8 cellular contexts compared by ENCODE assay signal in genomic region chr6:89944826-89945407, GRCh38. TPM values are rescaled to one million over a fixed set of nuclear protein-coding genes. Genes with fewer than 3 reads are reported as not detected.
DNase-seq lines count a peak whose midpoint lies in the region; FAIRE-seq and TF ChIP-seq lines count a peak whose summit lies in the region.
"Had no signal": no experiment of that assay in that cellular context is flagged by ENCODE, and none has a peak within 500 bp of the region (broad histone marks: within the 10 kb centered on the region; RNA-seq: fewer than 3 reads in every experiment).

No MANE protein-coding gene starts in this region.

- H3K4ac ChIP-seq in neuronal stem cell (ENCODE audit: low read length), result no peak overlapping the region

- peaks cover 0 to 6% of the 10 kb centered on the region in 2 donors for H3K9me3 ChIP-seq in neuronal stem cell (replicated peaks in 1 of 2; ENCODE audit: control insufficient read depth in 2 of 2, insufficient read depth in 1 of 2, low read depth in 1 of 2, low read length in 2 of 2)

- peaks cover 0 to 2% of the 10 kb centered on the region in 2 donors for H3K4me1 ChIP-seq in neuronal stem cell (ENCODE audit: control insufficient read depth in 2 of 2, insufficient read depth in 1 of 2, low read depth in 1 of 2, low read length in 2 of 2)

- DNase-seq in GM06990 (ENCODE audit: extremely low read depth, insufficient read length), result no peak
- no peak for DNase-seq in astrocyte of the cerebellum (ENCODE audit: low read depth)
- no peak for DNase-seq in urothelium cell line (ENCODE audit: low spot score)
- no peak for DNase-seq in NCI-H1930 (lab: John Stamatoyannopoulos, UW)
- DNase-seq in neuronal stem cell (ENCODE audit: low spot score), result no peak

- no peaks in the 10 kb centered on the region for H3K27me3 Mint-ChIP-seq in nephron (ENCODE audit: low read depth)

- H3K36me3 Mint-ChIP-seq in nephron (ENCODE audit: low read depth), result peaks cover 18% of the 10 kb centered on the region

- H2BK120ac ChIP-seq in neuronal stem cell (ENCODE audit: low read depth, low read length), result no peak overlapping the region

- H3K9ac ChIP-seq in neuronal stem cell (ENCODE audit: low read depth, low read length, poor library complexity), result no peak overlapping the region

- no peak overlapping the region for H3K23ac ChIP-seq in neuronal stem cell (ENCODE audit: low read depth, low read length, poor library complexity)

- no peak overlapping the region for H3K18ac ChIP-seq in neuronal stem cell (ENCODE audit: low read length)

- no peak overlapping the region for H3K4me3 Mint-ChIP-seq in nephron

- in situ Hi-C loops in astrocyte of the cerebellum (cut with HindIII; ENCODE audit: low sequenced_read_pairs), result no loop called here

- H2BK5ac ChIP-seq in neuronal stem cell (ENCODE audit: low read length), result no peak overlapping the region

- H3K14ac ChIP-seq in neuronal stem cell (ENCODE audit: low read length), result no peak overlapping the region

- H3K4me2 ChIP-seq in neuronal stem cell (ENCODE audit: insufficient read depth, low read length, poor library complexity, severe bottlenecking), result no peak overlapping the region

- no peak overlapping the region for H3K27ac Mint-ChIP-seq in nephron

- H3K4me3 ChIP-seq in GM06990 (replicated peaks; ENCODE audit: low read depth, low read length), result no peak overlapping the region
- H3K4me3 ChIP-seq in astrocyte of the cerebellum (ENCODE audit: low read depth, low read length), result no peak overlapping the region
- H3K4me3 ChIP-seq in neuronal stem cell (ENCODE audit: low read length in 2 of 2), result no peak overlapping the region

- WGBS in neuronal stem cell (ENCODE audit: extremely low coverage in 2 of 2, insufficient read length in 2 of 2, insufficient replicate concordance in 1 of 2), 2 donors, result no CpG with 5 or more reads among the region's 1 CpG

- no peak overlapping the region for H3K27ac ChIP-seq in neuronal stem cell (replicated peaks; ENCODE audit: low read length)

- peaks cover 3% of the 10 kb centered on the region for H3K27me3 ChIP-seq in GM06990 (replicated peaks; ENCODE audit: control insufficient read depth, insufficient read depth, low read length)
- no peaks in the 10 kb centered on the region for H3K27me3 ChIP-seq in neuronal stem cell (ENCODE audit: control insufficient read depth in 3 of 3, insufficient read depth in 3 of 3, low read depth in 1 of 3, low read length in 3 of 3)

- H3K79me1 ChIP-seq in neuronal stem cell (ENCODE audit: low read depth, low read length), result no peaks in the 10 kb centered on the region

- no peak for FAIRE-seq in urothelium cell line (lab: Jason Lieb, UNC)
- FAIRE-seq: TTC549 had no signal

- no peak overlapping the region for H4K91ac ChIP-seq in neuronal stem cell (ENCODE audit: low read depth, low read length, poor library complexity)

- H2AFZ ChIP-seq in neuronal stem cell (ENCODE audit: low read length), result no peak overlapping the region

- peaks cover 30% of the 10 kb centered on the region for H3K4me1 Mint-ChIP-seq in nephron

- H3K9me3 Mint-ChIP-seq in nephron, result no peaks in the 10 kb centered on the region

- H3K36me3 ChIP-seq in GM06990 (ENCODE audit: control insufficient read depth, insufficient read depth, low read length) (no peaks in the 10 kb centered on the region), neuronal stem cell (replicated peaks in 1 of 2; ENCODE audit: control insufficient read depth in 2 of 2, insufficient read depth in 2 of 2, low read length in 2 of 2) (peaks cover 3 to 4% of the 10 kb centered on the region in 2 donors)

- H4K8ac ChIP-seq in neuronal stem cell (ENCODE audit: low read depth, low read length), result no peak overlapping the region

- no peak overlapping the region for H2BK12ac ChIP-seq in neuronal stem cell (ENCODE audit: low read length)

- no peak overlapping the region for H2BK15ac ChIP-seq in neuronal stem cell (ENCODE audit: low read length)

- no peak overlapping the region for H2AK5ac ChIP-seq in neuronal stem cell (ENCODE audit: low read depth, low read length)

- TF ChIP-seq CTCF in GM06990 (IDR thresholded peaks at IDR 0.05; ENCODE audit: insufficient read depth, low read length, poor library complexity, severe bottlenecking) (peak; percentile 43), LNCAP (IDR thresholded peaks at IDR 0.05) (peak; percentile 28; the same call in 1 of the 2 replicates), astrocyte of the cerebellum (IDR thresholded peaks at IDR 0.05; ENCODE audit: low read depth, low read length, missing control alignments) (peak; percentile 26), nephron (IDR thresholded peaks at IDR 0.05; ENCODE audit: unreplicated experiment in 3 of 3) (peak in 2 of 3 experiments; percentile 10 to 15)

RNA-seq across cellular contexts. Expression of gene GJA10, which starts 50.6 kb away (rescaled TPM):
- polyA plus RNA-seq in neuronal stem cell (2013, experiment 1 of 2), result 0.74 TPM
- 0.76 TPM for polyA plus RNA-seq in neuronal stem cell (2013, experiment 2 of 2)
